In genomic region chr3:13673207-13673606, GRCh38 we compare ENCODE assay signal across 15 cellular contexts.
DNase-seq lines count a peak whose midpoint lies in the region; ATAC-seq, FAIRE-seq and TF ChIP-seq lines count a peak whose summit lies in the region.
"Had no signal": no experiment of that assay in that cellular context is flagged by ENCODE, and none has a peak within 500 bp of the region (broad histone marks: within the 10 kb centered on the region; RNA-seq: fewer than 3 reads in every experiment).

No MANE protein-coding gene starts in this region.

- no peak overlapping the region for H2BK120ac ChIP-seq in H1 (replicated peaks; ENCODE audit: low read depth, low read length)

- H3K4me3 ChIP-seq in SK-N-SH (ENCODE audit: low read depth in 2 of 2, low read length in 1 of 2): no peak overlapping the region
- H3K4me3 ChIP-seq in NT2/D1 (ENCODE audit: insufficient read length, low read depth): no peak overlapping the region
- H3K4me3 ChIP-seq in H1 (ENCODE audit: extremely low read depth in 1 of 4, insufficient read depth in 2 of 4, low read depth in 3 of 4, low read length in 4 of 4): no peak overlapping the region
- no peak overlapping the region for H3K4me3 ChIP-seq in retinal pigment epithelial cell (ENCODE audit: low read length)

- no peaks in the 10 kb centered on the region for H3K79me1 ChIP-seq in H1 (ENCODE audit: low read depth, low read length)

- H2AFZ ChIP-seq in SK-N-SH (ENCODE audit: low read depth): no peak overlapping the region
- no peak overlapping the region for H2AFZ ChIP-seq in H1 (ENCODE audit: low read length)

- H3K27me3 ChIP-seq in SK-N-SH (ENCODE audit: insufficient read depth) (no peaks in the 10 kb centered on the region), NT2/D1 (ENCODE audit: insufficient read depth, insufficient read length) (no peaks in the 10 kb centered on the region), H1 (replicated peaks in 1 of 4; ENCODE audit: control insufficient read depth in 3 of 4, extremely low read depth in 1 of 4, insufficient read depth in 3 of 4, low read length in 3 of 4) (no peaks in the 10 kb centered on the region)

- no peak for ATAC-seq in SK-N-SH treated with all-trans-retinoic acid at 6 μM for 48 hours
- ATAC-seq: esophagus mucosa had no signal

- H2BK5ac ChIP-seq in H1 (ENCODE audit: low read depth, low read length): no peak overlapping the region

- H3K9me2 ChIP-seq in SK-N-SH: no peaks in the 10 kb centered on the region

- H3K4me2 ChIP-seq in SK-N-SH (no peak overlapping the region), H1 (ENCODE audit: insufficient read depth in 1 of 2, low read depth in 2 of 2, low read length in 2 of 2) (no peak overlapping the region)

- H2BK20ac ChIP-seq in H1 (ENCODE audit: low read length): no peak overlapping the region

- TF ChIP-seq CTCF in SK-N-SH (IDR thresholded peaks at IDR 0.05) (peak; percentile 34), H1 (IDR thresholded peaks at IDR 0.05; ENCODE audit: control extremely low read depth in 1 of 3, insufficient read depth in 1 of 3, low read depth in 1 of 3, low read length in 3 of 3) (peak; percentile 8 to 71 (median 56)), retinal pigment epithelial cell (conservative IDR thresholded peaks at IDR 0.05; ENCODE audit: low read depth, low read length) (peak; percentile 49)

- no peak overlapping the region for H4K8ac ChIP-seq in H1 (ENCODE audit: extremely low read depth, insufficient read depth, low read length)

- no peak overlapping the region for H3K4ac ChIP-seq in H1 (replicated peaks; ENCODE audit: insufficient read length, low read depth, low read length)

- no peak overlapping the region for H3K14ac ChIP-seq in H1 (ENCODE audit: insufficient read length)

- H3K9me3 ChIP-seq in SK-N-SH: no peaks in the 10 kb centered on the region
- H3K9me3 ChIP-seq in NT2/D1 (ENCODE audit: insufficient read depth, low read length): no peaks in the 10 kb centered on the region
- H3K9me3 ChIP-seq in H1 (ENCODE audit: insufficient read depth in 2 of 2, low read depth in 1 of 2, low read length in 1 of 2): no peaks in the 10 kb centered on the region

- TF ChIP-seq EP300 in SK-N-SH (IDR thresholded peaks at IDR 0.05; ENCODE audit: borderline replicate concordance in 1 of 2, low read depth in 1 of 2, low read length in 1 of 2) (no peak), H1 (IDR thresholded peaks at IDR 0.05; ENCODE audit: borderline replicate concordance in 1 of 2, low read depth in 2 of 2, low read length in 2 of 2) (no peak)

- no peak overlapping the region for H3K56ac ChIP-seq in H1 (replicated peaks; ENCODE audit: insufficient read length, low read depth, low read length)

- no peak overlapping the region for H2BK12ac ChIP-seq in H1 (ENCODE audit: low read depth, low read length)

- H3K9ac ChIP-seq in SK-N-SH (no peak overlapping the region), NT2/D1 (ENCODE audit: insufficient read length, low read depth) (no peak overlapping the region), H1 (replicated peaks in 1 of 4; ENCODE audit: extremely low read depth in 1 of 4, low read depth in 3 of 4, low read length in 3 of 4) (no peak overlapping the region)

- H3K18ac ChIP-seq in H1 (ENCODE audit: extremely low read depth, low read length): no peak overlapping the region

- H3K79me2 ChIP-seq in SK-N-SH (ENCODE audit: insufficient read depth) (no peaks in the 10 kb centered on the region), H1 (ENCODE audit: control insufficient read depth in 1 of 2, insufficient read depth in 2 of 2, low read length in 2 of 2) (no peaks in the 10 kb centered on the region)

- WGBS in SK-N-SH (ENCODE audit: low lambda C conversion rate): 56% methylated on average over 6 of the region's 6 CpGs
- WGBS in H1 (ENCODE audit: extremely low coverage in 1 of 2, insufficient coverage in 1 of 2, insufficient read length in 1 of 2, insufficient replicate concordance in 2 of 2, low coverage in 1 of 2, low lambda C conversion rate in 2 of 2, missing lambda C conversion rate in 1 of 2), 2 experiments: 88% methylated on average over 6 of the region's 6 CpGs; no CpG with 5 or more reads in 1 of the 2 experiments

- no peaks in the 10 kb centered on the region for H3K36me3 ChIP-seq in SK-N-SH (replicated peaks in 1 of 2; ENCODE audit: control insufficient read depth in 1 of 2, insufficient read depth in 2 of 2, low read length in 1 of 2)
- no peaks in the 10 kb centered on the region for H3K36me3 ChIP-seq in NT2/D1 (ENCODE audit: insufficient read depth, insufficient read length, low read length)
- no peaks in the 10 kb centered on the region for H3K36me3 ChIP-seq in H1 (ENCODE audit: control insufficient read depth in 2 of 4, insufficient read depth in 4 of 4, low read length in 3 of 4)

- no peak overlapping the region for H3K23ac ChIP-seq in H1 (ENCODE audit: insufficient read length)

- H2AK5ac ChIP-seq in H1 (ENCODE audit: low read depth, low read length): no peak overlapping the region

- no peaks in the 10 kb centered on the region for H3K23me2 ChIP-seq in H1 (ENCODE audit: low read depth, low read length)

- H3K4me1 ChIP-seq in SK-N-SH (ENCODE audit: control insufficient read depth in 1 of 2, insufficient read depth in 2 of 2, low read depth in 1 of 2, low read length in 1 of 2) (no peaks in the 10 kb centered on the region), NT2/D1 (ENCODE audit: insufficient read depth, insufficient read length) (peaks cover 7% of the 10 kb centered on the region), H1 (replicated peaks in 1 of 4; ENCODE audit: control insufficient read depth in 3 of 4, insufficient read depth in 4 of 4, low read length in 3 of 4) (no peaks in the 10 kb centered on the region)

- H3F3A ChIP-seq in SK-N-SH (replicated peaks; ENCODE audit: insufficient read depth): no peaks in the 10 kb centered on the region

- no peak for TF ChIP-seq POLR2A in H1 (IDR thresholded peaks at IDR 0.05; ENCODE audit: control extremely low read depth in 1 of 2, low read depth in 2 of 2, low read length in 2 of 2)

- H2BK15ac ChIP-seq in H1 (ENCODE audit: low read length): no peak overlapping the region

- H4K20me1 ChIP-seq in SK-N-SH (ENCODE audit: insufficient read depth): no peaks in the 10 kb centered on the region
- H4K20me1 ChIP-seq in H1 (replicated peaks in 1 of 2; ENCODE audit: control insufficient read depth in 1 of 2, insufficient read depth in 2 of 2, low read length in 2 of 2): no peaks in the 10 kb centered on the region

- H4K5ac ChIP-seq in H1 (ENCODE audit: insufficient read length, low read depth, low read length): no peak overlapping the region

- no peak overlapping the region for H4K91ac ChIP-seq in H1 (replicated peaks; ENCODE audit: insufficient read length, low read length)

- CTCF ChIA-PET in SK-N-SH (lab: Yijun Ruan, JAX) (interaction anchor here (0.7 to 5.1 kb wide), 7 partner anchors 12 to 223 kb away, joined by 3 to 28 read pairs (median 4); partner anchors contain the start of gene WNT7A), H1 (lab: Charles Lee; ENCODE audit: partially characterized antibody) (interaction anchor here (0.8 to 34.9 kb wide), 17 partner anchors 8 to 574 kb away, joined by 3 to 765 read pairs (median 4); partner anchors contain the start of gene WNT7A)

- POLR2A ChIA-PET in SK-N-SH (lab: Yijun Ruan, JAX): no interaction called here
- POLR2A ChIA-PET in H1 (lab: Charles Lee; ENCODE audit: partially characterized antibody): no interaction called here

- TF ChIP-seq RAD21 in SK-N-SH (IDR thresholded peaks at IDR 0.05; ENCODE audit: low read length): no peak
- TF ChIP-seq RAD21 in H1 (IDR thresholded peaks at IDR 0.05 in 1 of 2, conservative IDR thresholded peaks at IDR 0.05 in 1 of 2; ENCODE audit: low read depth in 2 of 2, low read length in 2 of 2): peak; percentile 34 to 53

- FAIRE-seq in H1 (lab: Jason Lieb, UNC): peak; percentile 58
- FAIRE-seq: islet of Langerhans had no signal

- DNase-seq in SK-N-SH (no peak), NT2/D1 (ENCODE audit: low read depth, low spot score) (peak; percentile 36), H1 (ENCODE audit: low read depth in 1 of 2, low spot score in 2 of 2) (no peak), retinal pigment epithelial cell (ENCODE audit: low read depth) (no peak), HT-29 (ENCODE audit: low spot score) (no peak), NCI-H69 (lab: John Stamatoyannopoulos, UW) (no peak), substantia nigra (lab: John Stamatoyannopoulos, UW) (no peak)
- DNase-seq: activated CD4-positive, alpha-beta T cell treated with anti-CD3 and anti-CD28 coated beads for 4 hours; naive B cell; NCI-H1105 treated with DMSO at 0.1 percent for 48 hours; NCI-H510A; SHP77 treated with DMSO at 0.1 percent for 48 hours had no signal

- H3K27ac ChIP-seq in SK-N-SH (ENCODE audit: low read depth in 2 of 2, low read length in 1 of 2): no peak overlapping the region
- no peak overlapping the region for H3K27ac ChIP-seq in H1 (ENCODE audit: low read depth, low read length)
- no peak overlapping the region for H3K27ac ChIP-seq in substantia nigra (ENCODE audit: low read depth, low read length, poor library complexity, severe bottlenecking)

TF ChIP-seq in SK-N-SH, 30 proteins besides CTCF, POLR2A, EP300 and RAD21 (continues in another document):
- no peak for TF ChIP-seq NRF1 (IDR thresholded peaks at IDR 0.05; ENCODE audit: low read depth, low read length)
- no peak for TF ChIP-seq JUND (IDR thresholded peaks at IDR 0.05)
- TF ChIP-seq GABPA (IDR thresholded peaks at IDR 0.05; ENCODE audit: low read depth): no peak

TF ChIP-seq in SK-N-SH treated with all-trans-retinoic acid at 6 μM for 48 hours, 23 proteins besides CTCF, POLR2A, EP300 and RAD21 (continues in another document):
- TF ChIP-seq ARNTL (CRISPR knock-in tag; IDR thresholded peaks at IDR 0.05; ENCODE audit: borderline replicate concordance, low read depth): no peak
- TF ChIP-seq RARB (CRISPR knock-in tag; IDR thresholded peaks at IDR 0.05): no peak
- no peak for TF ChIP-seq ZFP3 (CRISPR knock-in tag; IDR thresholded peaks at IDR 0.05)

TF ChIP-seq in H1, 55 proteins besides CTCF, POLR2A, EP300 and RAD21 (continues in another document):
- TF ChIP-seq ZNF274 (IDR thresholded peaks at IDR 0.05; ENCODE audit: borderline replicate concordance, extremely low read depth, low read length) (no peak), TEAD4 (IDR thresholded peaks at IDR 0.05; ENCODE audit: low read depth, low read length) (no peak), TAF7 (optimal IDR thresholded peaks at IDR 0.05; ENCODE audit: borderline replicate concordance, low read depth, low read length) (no peak), MAFK (IDR thresholded peaks at IDR 0.05; ENCODE audit: low read depth, low read length) (no peak), CBX8 (IDR thresholded peaks at IDR 0.05; ENCODE audit: borderline replicate concordance, low read depth, low read length) (no peak), YY1 (IDR thresholded peaks at IDR 0.05; ENCODE audit: low read depth, low read length) (no peak), CHD2 (IDR thresholded peaks at IDR 0.05; ENCODE audit: low read length) (no peak), HDAC2 (IDR thresholded peaks at IDR 0.05; ENCODE audit: borderline replicate concordance in 1 of 2, low read depth in 2 of 2, low read length in 2 of 2) (no peak), KDM5A (IDR thresholded peaks at IDR 0.05; ENCODE audit: low read length) (no peak), RBBP5 (IDR thresholded peaks at IDR 0.05; ENCODE audit: borderline replicate concordance, low read depth, low read length) (no peak), CREB1 (IDR thresholded peaks at IDR 0.05) (no peak)

Comparison
In these comparisons a context has a peak if more than half of its experiments do, and no peak if none do; other contexts are left out.
1. Of the 17 proteins assayed by ChIP-seq in both H1 and SK-N-SH: peak only in H1: RAD21; only in SK-N-SH: none; in both: CTCF; in neither: 15.